ENCODE assay signal across 10 cellular contexts in genomic region chr15:76575177-76576078, GRCh38.
A peak's percentile ranks its signal among the peaks of the same experiment; 100 is the strongest.
DNase-seq lines count a peak whose midpoint lies in the region; ATAC-seq lines count a peak whose summit lies in the region.
"Had no signal": no experiment of that assay in that cellular context is flagged by ENCODE, and none has a peak within 500 bp of the region (broad histone marks: within the 10 kb centered on the region; RNA-seq: fewer than 3 reads in every experiment).

No MANE protein-coding gene starts in this region.

- H3K27me3 Mint-ChIP-seq in activated T-cell treated with anti-CD3 and anti-CD28 coated beads, Interleukin-2, amount 50 U/mL, for 4 hours (ENCODE audit: low read depth) = no peaks in the 10 kb centered on the region
- H3K27me3 Mint-ChIP-seq in stimulated activated naive B cell treated with anti-CD40 and anti-IgM and Interleukin-4, amounts not matched to agents 10 μg/mL and 1 μg/mL and 100 μg/mL, for 72 hours = no peaks in the 10 kb centered on the region

- no CpG with 5 or more reads among the region's 3 CpGs for WGBS in trophoblast cell (ENCODE audit: extremely low coverage, insufficient coverage, insufficient read length)

- peaks cover 28% of the 10 kb centered on the region for H3K36me3 Mint-ChIP-seq in activated T-cell treated with anti-CD3 and anti-CD28 coated beads, Interleukin-2, amount 50 U/mL, for 4 hours (ENCODE audit: insufficient read depth)
- peaks cover 20 to 33% of the 10 kb centered on the region in 2 donors for H3K36me3 Mint-ChIP-seq in stimulated activated naive B cell treated with anti-CD40 and anti-IgM and Interleukin-4, amounts not matched to agents 10 μg/mL and 1 μg/mL and 100 μg/mL, for 72 hours

- no peak for DNase-seq in activated T-cell treated with anti-CD3 and anti-CD28 coated beads, Interleukin-2, amount 50 U/mL, for 4 hours
- no peak for DNase-seq in activated T-cell treated with anti-CD3 and anti-CD28 coated beads, Interleukin-2, amount 50 U/mL, for 1 hour
- DNase-seq in stimulated activated naive B cell treated with anti-CD40 and anti-IgM and Interleukin-4, amounts not matched to agents 10 μg/mL and 1 μg/mL and 100 μg/mL, for 72 hours = peak; percentile 18
- no peak for DNase-seq in trophoblast cell
- no peak for DNase-seq in NCI-H2107 (lab: John Stamatoyannopoulos, UW)
- no peak for DNase-seq in COR-L47 (lab: John Stamatoyannopoulos, UW)
- DNase-seq: midbrain, NCI-H187 had no signal

- no peak overlapping the region for H2BK120ac ChIP-seq in trophoblast cell (ENCODE audit: insufficient read depth, low read length, poor library complexity)

- H3K14ac ChIP-seq in trophoblast cell (ENCODE audit: low read length) = no peak overlapping the region

- no peaks in the 10 kb centered on the region for H3K79me2 ChIP-seq in trophoblast cell (ENCODE audit: control insufficient read depth, insufficient read depth, low read length, poor library complexity)

- no peaks in the 10 kb centered on the region for H3K36me3 ChIP-seq in trophoblast cell (ENCODE audit: control insufficient read depth in 1 of 2, insufficient read depth in 2 of 2, low read length in 2 of 2)

- no peaks in the 10 kb centered on the region for H3K27me3 ChIP-seq in trophoblast cell (ENCODE audit: insufficient read depth, low read length)

- no peak overlapping the region for H3K9ac ChIP-seq in trophoblast cell (ENCODE audit: low read length)

- ATAC-seq in activated T-cell treated with anti-CD3 and anti-CD28 coated beads, Interleukin-2, amount 50 U/mL, for 4 hours = peak; percentile 78 to 79
- peak; percentile 77 for ATAC-seq in GM21786 (IDR thresholded peaks at IDR 0.05; ENCODE audit: unreplicated experiment)
- ATAC-seq in HG03521 (IDR thresholded peaks at IDR 0.05; ENCODE audit: unreplicated experiment) = peak; percentile 80
- ATAC-seq in stimulated activated naive B cell treated with anti-CD40 and anti-IgM and Interleukin-4, amounts not matched to agents 10 μg/mL and 1 μg/mL and 100 μg/mL, for 72 hours (replicated peaks) = peak; percentile 96 to 97

- H3K79me1 ChIP-seq in trophoblast cell (ENCODE audit: low read length) = no peaks in the 10 kb centered on the region

- H4K12ac ChIP-seq in trophoblast cell (ENCODE audit: low read depth, low read length) = no peak overlapping the region

- H2BK5ac ChIP-seq in trophoblast cell (ENCODE audit: low read depth, low read length, poor library complexity) = no peak overlapping the region

- H3K4me3 Mint-ChIP-seq in activated T-cell treated with anti-CD3 and anti-CD28 coated beads, Interleukin-2, amount 50 U/mL, for 4 hours = no peak overlapping the region
- peak overlapping the region; percentile 25 to 46 for H3K4me3 Mint-ChIP-seq in stimulated activated naive B cell treated with anti-CD40 and anti-IgM and Interleukin-4, amounts not matched to agents 10 μg/mL and 1 μg/mL and 100 μg/mL, for 72 hours

- no peak overlapping the region for H4K8ac ChIP-seq in trophoblast cell (ENCODE audit: low read depth, low read length)

- H3K4me1 Mint-ChIP-seq in activated T-cell treated with anti-CD3 and anti-CD28 coated beads, Interleukin-2, amount 50 U/mL, for 4 hours (ENCODE audit: low read depth) = peaks cover 17% of the 10 kb centered on the region
- H3K4me1 Mint-ChIP-seq in stimulated activated naive B cell treated with anti-CD40 and anti-IgM and Interleukin-4, amounts not matched to agents 10 μg/mL and 1 μg/mL and 100 μg/mL, for 72 hours = peaks cover 37 to 45% of the 10 kb centered on the region in 2 donors

- no peaks in the 10 kb centered on the region for H3K4me1 ChIP-seq in trophoblast cell (ENCODE audit: control insufficient read depth in 1 of 2, insufficient read depth in 2 of 2, low read length in 2 of 2)

- H2BK12ac ChIP-seq in trophoblast cell (ENCODE audit: low read length) = no peak overlapping the region

- no peak overlapping the region for H3K4me3 ChIP-seq in trophoblast cell (ENCODE audit: low read depth, low read length)

- H2AK5ac ChIP-seq in trophoblast cell (ENCODE audit: low read length) = no peak overlapping the region

- H3K9me3 ChIP-seq in trophoblast cell (ENCODE audit: insufficient read depth, low read depth, low read length) = no peaks in the 10 kb centered on the region

- H3K27ac ChIP-seq in trophoblast cell (ENCODE audit: low read depth, low read length) = no peak overlapping the region

- H2AFZ ChIP-seq in trophoblast cell (ENCODE audit: insufficient read depth, low read length, poor library complexity) = no peak overlapping the region

- H3K18ac ChIP-seq in trophoblast cell (ENCODE audit: low read length) = no peak overlapping the region

- no peak overlapping the region for H3K4ac ChIP-seq in trophoblast cell (ENCODE audit: low read depth, low read length)

- no peak overlapping the region for H3K23ac ChIP-seq in trophoblast cell (ENCODE audit: low read length)

- H3K4me2 ChIP-seq in trophoblast cell (ENCODE audit: low read length) = no peak overlapping the region

- no peak overlapping the region for H4K91ac ChIP-seq in trophoblast cell (ENCODE audit: low read depth, low read length)

- H3K27ac Mint-ChIP-seq in stimulated activated naive B cell treated with anti-CD40 and anti-IgM and Interleukin-4, amounts not matched to agents 10 μg/mL and 1 μg/mL and 100 μg/mL, for 72 hours = peak overlapping the region; percentile 93

- peaks cover 16% of the 10 kb centered on the region for H3K9me3 Mint-ChIP-seq in activated T-cell treated with anti-CD3 and anti-CD28 coated beads, Interleukin-2, amount 50 U/mL, for 4 hours
- peaks cover 4% of the 10 kb centered on the region in 2 donors for H3K9me3 Mint-ChIP-seq in stimulated activated naive B cell treated with anti-CD40 and anti-IgM and Interleukin-4, amounts not matched to agents 10 μg/mL and 1 μg/mL and 100 μg/mL, for 72 hours
